Comparison of ENCODE assay signal across 37 cellular contexts in genomic region chr6:29520232-29520631, GRCh38. TPM values are rescaled to one million over a fixed set of nuclear protein-coding genes. Genes with fewer than 3 reads are reported as not detected.
"Had no signal": no experiment of that assay in that cellular context is flagged by ENCODE, and none has a peak within 500 bp of the region (broad histone marks: within the 10 kb centered on the region; RNA-seq: fewer than 3 reads in every experiment).

No MANE protein-coding gene starts in this region.

- H3K4me3 ChIP-seq: hepatocyte, left ventricle myocardium inferior, lung, mucosa of descending colon, right atrium auricular region, right lobe of liver, smooth muscle cell, tibial nerve, uterus had no signal

- ATAC-seq: mucosa of descending colon; naive thymus-derived CD4-positive, alpha-beta T cell; natural killer cell treated with Interleukin-12 subunit alpha and Interleukin-12 subunit beta and Interleukin-15 and Interleukin-18, amount 100 ng/mL, for 72 hours; right lobe of liver; stimulated activated memory B cell treated with anti-CD40 and anti-IgM and Interleukin-4, amounts not matched to agents 10 μg/mL and 1 μg/mL and 100 μg/mL, for 72 hours; stimulated activated naive CD8-positive, alpha-beta T cell treated with anti-CD3 and anti-CD28 coated beads, Interleukin-15, amount 100 ng/mL, for 72 hours had no signal

- DNase-seq: islet precursor cell; left ventricle myocardium inferior; mesendoderm; midbrain; mucosa of descending colon; naive thymus-derived CD4-positive, alpha-beta T cell; nucleus accumbens; right lobe of liver; stimulated activated CD4-positive, alpha-beta T cell treated with anti-CD3 and anti-CD28 coated beads, Interleukin-1b, Interleukin-23, amount 100 ng/mL, for 48 hours; stimulated activated CD4-positive, alpha-beta T cell treated with anti-CD3 and anti-CD28 coated beads, Interleukin-2, amount 100 ng/mL, for 48 hours; stimulated activated CD4-positive, alpha-beta T cell treated with anti-CD3 and anti-CD28 coated beads, Interleukin-4, amount 100 ng/mL, for 4 hours; stimulated activated CD8-positive, alpha-beta memory T cell treated with anti-CD3 and anti-CD28 coated beads, Interleukin-4, amount 100 ng/mL, for 48 hours; stimulated activated naive CD4-positive, alpha-beta T cell treated with Interleukin-2 at 50 U/mL for 16 hours; stimulated activated naive CD8-positive, alpha-beta T cell treated with anti-CD3 and anti-CD28 coated beads, Interleukin-15, amount 100 ng/mL, for 72 hours; substantia nigra; uterus had no signal

- H3K4me3 Mint-ChIP-seq: naive thymus-derived CD4-positive, alpha-beta T cell; natural killer cell treated with Interleukin-12 subunit alpha and Interleukin-12 subunit beta and Interleukin-15 and Interleukin-18, amount 100 ng/mL, for 72 hours; stimulated activated memory B cell treated with anti-CD40 and anti-IgM and Interleukin-4, amounts not matched to agents 10 μg/mL and 1 μg/mL and 100 μg/mL, for 72 hours; stimulated activated naive CD8-positive, alpha-beta T cell treated with anti-CD3 and anti-CD28 coated beads, Interleukin-15, amount 100 ng/mL, for 72 hours; type B pancreatic cell had no signal

- H3K4me1 ChIP-seq: left ventricle myocardium inferior, parathyroid adenoma, right atrium auricular region, right lobe of liver, tibial nerve, uterus had no signal

- H3K27ac Mint-ChIP-seq: naive thymus-derived CD4-positive, alpha-beta T cell; natural killer cell treated with Interleukin-12 subunit alpha and Interleukin-12 subunit beta and Interleukin-15 and Interleukin-18, amount 100 ng/mL, for 72 hours; stimulated activated memory B cell treated with anti-CD40 and anti-IgM and Interleukin-4, amounts not matched to agents 10 μg/mL and 1 μg/mL and 100 μg/mL, for 72 hours; stimulated activated naive CD8-positive, alpha-beta T cell treated with anti-CD3 and anti-CD28 coated beads, Interleukin-15, amount 100 ng/mL, for 72 hours; type B pancreatic cell had no signal

- H3K4me1 Mint-ChIP-seq: stimulated activated memory B cell treated with anti-CD40 and anti-IgM and Interleukin-4, amounts not matched to agents 10 μg/mL and 1 μg/mL and 100 μg/mL, for 72 hours had no signal

- H3K27me3 ChIP-seq: hepatocyte, right atrium auricular region, right lobe of liver, tibial nerve, uterus had no signal

- H3K36me3 Mint-ChIP-seq: naive thymus-derived CD4-positive, alpha-beta T cell; natural killer cell treated with Interleukin-12 subunit alpha and Interleukin-12 subunit beta and Interleukin-15 and Interleukin-18, amount 100 ng/mL, for 72 hours; stimulated activated memory B cell treated with anti-CD40 and anti-IgM and Interleukin-4, amounts not matched to agents 10 μg/mL and 1 μg/mL and 100 μg/mL, for 72 hours; type B pancreatic cell had no signal

- H3K36me3 ChIP-seq: left ventricle myocardium inferior, right atrium auricular region, right lobe of liver, tibial nerve, uterus had no signal

- H3K9ac ChIP-seq: parathyroid adenoma had no signal

- H3K27ac ChIP-seq: hepatocyte, left ventricle myocardium inferior, parathyroid adenoma, right atrium auricular region, right lobe of liver, tibial nerve, uterus had no signal

- H3K9me3 Mint-ChIP-seq: natural killer cell treated with Interleukin-12 subunit alpha and Interleukin-12 subunit beta and Interleukin-15 and Interleukin-18, amount 100 ng/mL, for 72 hours; stimulated activated naive CD8-positive, alpha-beta T cell treated with anti-CD3 and anti-CD28 coated beads, Interleukin-15, amount 100 ng/mL, for 72 hours; type B pancreatic cell had no signal

- H3K9me3 ChIP-seq: left ventricle myocardium inferior, mucosa of descending colon, right atrium auricular region, right lobe of liver, uterus had no signal

RNA-seq across cellular contexts. Expression of gene MAS1L, which starts 32.5 kb away (rescaled TPM):
- total RNA-seq: hepatocyte; kidney epithelial cell; left ventricle myocardium inferior; lower leg skin; lung; myocyte; naive thymus-derived CD4-positive, alpha-beta T cell; natural killer cell treated with Interleukin-12 subunit alpha and Interleukin-12 subunit beta and Interleukin-15 and Interleukin-18, amount 100 ng/mL, for 72 hours; osteoblast; posterior vena cava; pulmonary artery endothelial cell; renal cortical epithelial cell; right atrium auricular region; right lobe of liver; skeletal muscle tissue; smooth muscle cell; temporal lobe; ureter had no signal
- polyA plus RNA-seq: hepatocyte; lung; naive thymus-derived CD4-positive, alpha-beta T cell; neural cell; smooth muscle cell; thymus had no signal

RNA-seq across cellular contexts. Expression of gene UBD, which starts 39.3 kb away (rescaled TPM):
- total RNA-seq: left ventricle myocardium inferior, myocyte, osteoblast, right atrium auricular region, smooth muscle cell had no signal
- polyA plus RNA-seq: naive thymus-derived CD4-positive, alpha-beta T cell; neural cell had no signal
